8 cellular contexts compared by ENCODE assay signal in the genomic region with DNA sequence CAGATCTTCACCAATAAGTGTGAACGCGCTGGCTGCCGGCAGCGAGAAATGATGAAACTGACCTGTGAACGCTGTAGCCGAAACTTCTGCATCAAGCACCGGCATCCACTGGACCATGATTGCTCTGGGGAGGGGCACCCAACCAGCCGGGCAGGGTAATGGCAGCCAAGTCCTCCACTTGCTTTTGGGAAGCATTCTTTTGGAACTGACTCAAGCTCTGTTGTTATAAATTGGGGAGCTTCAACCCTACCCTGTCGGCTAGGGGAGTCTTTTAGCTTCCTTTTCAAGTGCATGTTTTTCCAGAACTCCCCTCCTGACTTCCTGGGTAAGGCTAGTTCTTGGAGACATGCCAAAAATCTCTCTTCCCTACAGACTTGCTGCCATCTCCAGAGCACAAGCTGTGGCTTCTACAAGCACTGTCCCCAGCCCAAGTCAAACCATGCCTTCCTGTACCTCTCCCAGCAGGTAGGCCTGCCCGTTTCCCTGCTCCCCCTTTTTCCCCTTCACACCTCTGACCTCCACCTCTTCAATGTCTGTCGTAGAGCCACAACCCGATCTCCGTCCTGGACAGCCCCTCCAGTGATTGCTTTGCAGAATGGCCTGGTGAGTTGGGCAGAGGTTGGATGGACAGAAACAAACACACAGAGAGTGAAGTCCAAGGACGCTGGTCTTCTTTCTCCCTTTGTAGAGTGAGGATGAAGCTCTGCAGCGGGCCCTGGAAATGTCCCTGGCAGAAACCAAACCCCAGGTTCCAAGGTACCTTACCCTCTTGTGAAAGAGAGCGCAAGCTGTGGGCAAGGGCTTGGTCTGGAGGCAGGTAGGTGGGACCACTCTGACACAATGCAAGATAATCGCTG. TPM values are rescaled to one million over a fixed set of nuclear protein-coding genes. Genes with fewer than 3 reads are reported as not detected.
DNase-seq lines count a peak whose midpoint lies in the region; TF ChIP-seq lines count a peak whose summit lies in the region.

No MANE protein-coding gene starts in this region.

- TF ChIP-seq POLR2A in thyroid gland (IDR thresholded peaks at IDR 0.05) = peak in 1 of 2 donors; percentile 62

- no peak for DNase-seq in activated T-cell treated with anti-CD3 and anti-CD28 coated beads, Interleukin-2, amount 50 U/mL, for 24 hours
- no peak for DNase-seq in activated T-cell treated with anti-CD3 and anti-CD28 coated beads, Interleukin-2, amount 50 U/mL, for 1 hour
- DNase-seq in activated CD4-positive, alpha-beta memory T cell treated with anti-CD3 and anti-CD28 coated beads, Interleukin-2, amount 10 ng/mL, durations not matched to agents 7 days and 5 days = no peak
- DNase-seq in thyroid gland (peak; percentile 92 to 93), NCI-H2196 treated with DMSO at 0.1 percent for 48 hours (lab: John Stamatoyannopoulos, UW; ENCODE audit: unreplicated experiment) (no peak), GOT3 (lab: John Stamatoyannopoulos, UW) (no peak), HPDE6-E6E7 (ENCODE audit: extremely low spot score) (no peak)

- peaks cover 60% of the 10 kb centered on the region for H3K36me3 Mint-ChIP-seq in activated T-cell treated with anti-CD3 and anti-CD28 coated beads, Interleukin-2, amount 50 U/mL, for 24 hours (ENCODE audit: low read depth)
- H3K36me3 Mint-ChIP-seq in activated CD4-positive, alpha-beta memory T cell treated with anti-CD3 and anti-CD28 coated beads, Interleukin-2, amount 10 ng/mL, durations not matched to agents 7 days and 5 days (ENCODE audit: low read depth) = peaks cover 32% of the 10 kb centered on the region

- 41 to 60% methylated on average over 17 of the region's 17 CpGs for WGBS in thyroid gland, 2 donors

- H3K4me3 ChIP-seq in iPS-20b (ENCODE audit: low read length) (peak overlapping the region; percentile 84; the same call in 1 of the 2 replicates), thyroid gland (replicated peaks in 1 of 3) (peak overlapping the region in 1 of 3 donors; percentile 54)

- H3K9ac ChIP-seq in iPS-20b (ENCODE audit: low read depth, low read length) = peak overlapping the region; percentile 75; the same call in 1 of the 2 replicates

- H3K27me3 Mint-ChIP-seq in activated T-cell treated with anti-CD3 and anti-CD28 coated beads, Interleukin-2, amount 50 U/mL, for 24 hours = no peaks in the 10 kb centered on the region
- H3K27me3 Mint-ChIP-seq in activated CD4-positive, alpha-beta memory T cell treated with anti-CD3 and anti-CD28 coated beads, Interleukin-2, amount 10 ng/mL, durations not matched to agents 7 days and 5 days = no peaks in the 10 kb centered on the region

- CTCF ChIA-PET in activated CD4-positive, alpha-beta memory T cell treated with anti-CD3 and anti-CD28 coated beads, Interleukin-2, amount 10 ng/mL, durations not matched to agents 7 days and 5 days (lab: Charles Lee) = interaction anchor here (0.7 to 2.6 kb wide), 7 partner anchors 10 to 87 kb away, joined by 3 to 12 read pairs (median 6); a partner anchor contains a TSS

- peaks cover 50% of the 10 kb centered on the region for H3K4me1 Mint-ChIP-seq in activated T-cell treated with anti-CD3 and anti-CD28 coated beads, Interleukin-2, amount 50 U/mL, for 24 hours (ENCODE audit: low read depth)
- H3K4me1 Mint-ChIP-seq in activated CD4-positive, alpha-beta memory T cell treated with anti-CD3 and anti-CD28 coated beads, Interleukin-2, amount 10 ng/mL, durations not matched to agents 7 days and 5 days = peaks cover 57% of the 10 kb centered on the region

- H3K9me3 Mint-ChIP-seq in activated T-cell treated with anti-CD3 and anti-CD28 coated beads, Interleukin-2, amount 50 U/mL, for 24 hours = peaks cover 6% of the 10 kb centered on the region
- H3K9me3 Mint-ChIP-seq in activated CD4-positive, alpha-beta memory T cell treated with anti-CD3 and anti-CD28 coated beads, Interleukin-2, amount 10 ng/mL, durations not matched to agents 7 days and 5 days = peaks cover 7% of the 10 kb centered on the region

- peaks cover 43% of the 10 kb centered on the region; the same call in 1 of the 2 replicates for H3K36me3 ChIP-seq in iPS-20b (ENCODE audit: insufficient read depth, low read depth, low read length)
- H3K36me3 ChIP-seq in thyroid gland = peaks cover 20 to 39% of the 10 kb centered on the region in 2 donors

- H3K9me3 ChIP-seq in iPS-20b (ENCODE audit: insufficient read depth, low read depth, low read length) (no peaks in the 10 kb centered on the region), thyroid gland (no peaks in the 10 kb centered on the region)

- TF ChIP-seq CTCF in thyroid gland (IDR thresholded peaks at IDR 0.05) = no peak

- H3K27me3 ChIP-seq in iPS-20b (ENCODE audit: insufficient read depth, low read length) (no peaks in the 10 kb centered on the region), thyroid gland (no peaks in the 10 kb centered on the region)

- peak overlapping the region; percentile 98 for H3K27ac Mint-ChIP-seq in activated T-cell treated with anti-CD3 and anti-CD28 coated beads, Interleukin-2, amount 50 U/mL, for 24 hours
- peak overlapping the region; percentile 88 for H3K27ac Mint-ChIP-seq in activated CD4-positive, alpha-beta memory T cell treated with anti-CD3 and anti-CD28 coated beads, Interleukin-2, amount 10 ng/mL, durations not matched to agents 7 days and 5 days

- no peak overlapping the region for H3K27ac ChIP-seq in iPS-20b (ENCODE audit: low read length)
- H3K27ac ChIP-seq in thyroid gland = peak overlapping the region; percentile 81 to 97 (median 94)

- intact Hi-C loops in thyroid gland (cut with DNase I) = no loop called here

- peak overlapping the region; percentile 92 for H3K4me3 Mint-ChIP-seq in activated T-cell treated with anti-CD3 and anti-CD28 coated beads, Interleukin-2, amount 50 U/mL, for 24 hours
- H3K4me3 Mint-ChIP-seq in activated CD4-positive, alpha-beta memory T cell treated with anti-CD3 and anti-CD28 coated beads, Interleukin-2, amount 10 ng/mL, durations not matched to agents 7 days and 5 days = peak overlapping the region; percentile 79

- H3K4me1 ChIP-seq in iPS-20b (ENCODE audit: insufficient read depth, low read length) (peaks cover 4% of the 10 kb centered on the region; the same call in 1 of the 2 replicates), thyroid gland (peaks cover 17 to 27% of the 10 kb centered on the region in 2 donors)

- POLR2A ChIA-PET in activated CD4-positive, alpha-beta memory T cell treated with anti-CD3 and anti-CD28 coated beads, Interleukin-2, amount 10 ng/mL, durations not matched to agents 7 days and 5 days (lab: Charles Lee) = interaction anchor here (0.9 to 5.0 kb wide), 8 partner anchors 10 to 87 kb away, joined by 3 to 160 read pairs (median 7); a partner anchor contains a TSS

RNA-seq across cellular contexts. Expression of a gene that starts 1.5 kb away (rescaled TPM):
- 10 to 100 TPM; 51.4 to 56.7 TPM for total RNA-seq in activated CD4-positive, alpha-beta memory T cell treated with anti-CD3 and anti-CD28 coated beads, Interleukin-2, amount 10 ng/mL, durations not matched to agents 7 days and 5 days
- total RNA-seq in thyroid gland = 100 to 1,000 TPM in 2 of 4 donors, 10 to 100 TPM in 2; 78.7 to 131 (median 92.0) TPM

RNA-seq across cellular contexts. Expression of a gene that starts 10.6 kb away (rescaled TPM):
- total RNA-seq in activated CD4-positive, alpha-beta memory T cell treated with anti-CD3 and anti-CD28 coated beads, Interleukin-2, amount 10 ng/mL, durations not matched to agents 7 days and 5 days = 10 to 100 TPM; 15.2 to 17.9 TPM
- 10 to 100 TPM; 29.6 to 96.8 (median 63.6) TPM for total RNA-seq in thyroid gland

RNA-seq across cellular contexts. Expression of a gene that starts 21.3 kb away (rescaled TPM):
- total RNA-seq in activated CD4-positive, alpha-beta memory T cell treated with anti-CD3 and anti-CD28 coated beads, Interleukin-2, amount 10 ng/mL, durations not matched to agents 7 days and 5 days = 10 to 100 TPM; 58.9 to 60.7 TPM
- 10 to 100 TPM; 48.8 to 59.3 (median 54.6) TPM for total RNA-seq in thyroid gland

RNA-seq across cellular contexts. Expression of a gene that starts 21.5 kb away (rescaled TPM):
- total RNA-seq in activated CD4-positive, alpha-beta memory T cell treated with anti-CD3 and anti-CD28 coated beads, Interleukin-2, amount 10 ng/mL, durations not matched to agents 7 days and 5 days = 100 to 1,000 TPM; 121 to 122 TPM
- total RNA-seq in thyroid gland = 10 to 100 TPM; 38.1 to 66.4 (median 45.5) TPM

RNA-seq across cellular contexts. Expression of a gene that starts 30.0 kb away (rescaled TPM):
- total RNA-seq in activated CD4-positive, alpha-beta memory T cell treated with anti-CD3 and anti-CD28 coated beads, Interleukin-2, amount 10 ng/mL, durations not matched to agents 7 days and 5 days = 100 to 1,000 TPM; 107 to 113 TPM
- 100 to 1,000 TPM in 2 of 4 donors, 10 to 100 TPM in 2; 82.3 to 122 (median 100) TPM for total RNA-seq in thyroid gland

Comparison
In these comparisons a context has a peak if more than half of its experiments do, and no peak if none do; other contexts are left out.
1. DNase-seq: peak in thyroid gland (2 of 2); none in activated T-cell treated with anti-CD3 and anti-CD28 coated beads, Interleukin-2, amount 50 U/mL, for 24 hours (single experiment), activated T-cell treated with anti-CD3 and anti-CD28 coated beads, Interleukin-2, amount 50 U/mL, for 1 hour (single experiment), activated CD4-positive, alpha-beta memory T cell treated with anti-CD3 and anti-CD28 coated beads, Interleukin-2, amount 10 ng/mL, durations not matched to agents 7 days and 5 days (single experiment), NCI-H2196 treated with DMSO at 0.1 percent for 48 hours (single experiment), GOT3 (single experiment) and HPDE6-E6E7 (single experiment).